8 cellular contexts compared by ENCODE assay signal in the genomic region with DNA sequence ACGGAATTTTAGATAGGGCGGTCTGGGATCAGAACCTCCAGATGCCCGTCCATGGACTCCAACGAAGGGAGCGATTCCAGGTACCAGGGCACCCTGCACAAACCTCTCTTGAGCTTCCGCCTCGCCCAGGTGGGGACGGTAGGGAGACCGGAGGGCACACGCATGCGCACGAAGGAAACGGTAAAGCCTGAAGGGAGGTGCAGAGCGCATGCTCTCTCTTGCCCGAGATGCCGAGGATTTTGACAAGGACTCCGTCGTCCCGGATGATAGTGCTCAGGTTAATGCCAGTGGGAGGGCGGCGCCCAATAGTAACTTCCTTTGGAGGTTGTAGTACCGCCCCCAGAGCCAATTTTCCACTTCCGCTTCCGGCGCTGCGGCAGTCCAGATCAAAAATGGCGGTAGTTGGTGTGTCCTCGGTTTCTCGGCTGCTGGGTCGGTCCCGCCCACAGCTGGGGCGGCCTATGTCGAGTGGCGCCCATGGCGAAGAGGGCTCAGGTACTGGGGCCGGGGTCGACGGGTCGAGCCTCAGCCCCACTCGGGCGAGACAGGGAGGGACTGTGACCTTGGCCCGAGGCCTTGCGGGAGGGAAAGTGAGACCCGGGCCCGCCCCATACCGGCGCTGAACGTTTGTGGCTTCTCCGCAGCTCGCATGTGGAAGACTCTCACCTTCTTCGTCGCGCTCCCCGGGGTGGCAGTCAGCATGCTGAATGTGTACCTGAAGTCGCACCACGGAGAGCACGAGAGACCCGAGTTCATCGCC. TPM values are rescaled to one million over a fixed set of nuclear protein-coding genes. Genes with fewer than 3 reads are reported as not detected.
DNase-seq lines count a peak whose midpoint lies in the region; ATAC-seq and TF ChIP-seq lines count a peak whose summit lies in the region.

A gene (plus strand): TSS at position 379 of the 760 bp plus-strand sequence. CDS start 14 bp downstream, at position 393.

- peaks cover 0 to 20% (median 3%) of the 10 kb centered on the region in 4 donors for H3K4me1 ChIP-seq in right lobe of liver

- DNase-seq in CD4-positive, alpha-beta T cell = peak; percentile 91 to 98 (median 95)
- DNase-seq in NCI-H82 (lab: John Stamatoyannopoulos, UW) = peak; percentile 100
- peak; percentile 98 to 99 for DNase-seq in activated CD4-positive, alpha-beta T cell treated with anti-CD3 and anti-CD28 coated beads, Interleukin-2, amount 50 U/mL, for 48 hours
- DNase-seq in dorsolateral prefrontal cortex = peak; percentile 87 to 97 (median 96)
- DNase-seq in right lobe of liver = peak; percentile 96 to 98 (median 98)
- peak; percentile 93 to 99 for DNase-seq in stimulated activated CD4-positive, alpha-beta T cell treated with anti-CD3 and anti-CD28 coated beads, Interleukin-4, amount 100 ng/mL, for 4 hours

- intact Hi-C loops in CD4-positive, alpha-beta T cell (cut with DNase I, micrococcal nuclease) = loop anchor here (2.0 to 10.0 kb wide), 7 partner anchors 59 to 249 kb away; a partner anchor contains a TSS
- intact Hi-C loops in dorsolateral prefrontal cortex (cut with DNase I) = loop anchor here (5.0 to 10.0 kb wide), 4 partner anchors 59 to 577 kb away; a partner anchor contains a TSS
- intact Hi-C loops in right lobe of liver (cut with DNase I) = no loop called here

- H3K4me1 Mint-ChIP-seq in CD4-positive, alpha-beta T cell (ENCODE audit: low read depth) = peaks cover 31% of the 10 kb centered on the region

- peaks cover 0 to 26% (median 7%) of the 10 kb centered on the region in 4 donors for H3K36me3 ChIP-seq in right lobe of liver

- no peaks in the 10 kb centered on the region for H3K9me3 ChIP-seq in CD4-positive, alpha-beta T cell (ENCODE audit: control insufficient read depth, low read length)
- no peaks in the 10 kb centered on the region for H3K9me3 ChIP-seq in right lobe of liver

- H3K27ac ChIP-seq in CD4-positive, alpha-beta T cell (ENCODE audit: low read depth, low read length) = peak within 1 kb of the TSS; percentile 69
- H3K27ac ChIP-seq in dorsolateral prefrontal cortex = peak within 1 kb of the TSS; percentile 40 to 93 (median 85)
- H3K27ac ChIP-seq in right lobe of liver = peak within 1 kb of the TSS; percentile 19 to 80 (median 64)

- H3K27me3 Mint-ChIP-seq in CD4-positive, alpha-beta T cell = no peaks in the 10 kb centered on the region

- no peaks in the 10 kb centered on the region for H3K9me3 Mint-ChIP-seq in CD4-positive, alpha-beta T cell

- no peak for TF ChIP-seq CTCF in CD4-positive, alpha-beta T cell (IDR thresholded peaks at IDR 0.05)
- TF ChIP-seq CTCF in dorsolateral prefrontal cortex (IDR thresholded peaks at IDR 0.05 in 54 of 56, conservative IDR thresholded peaks at IDR 0.05 in 2 of 56; ENCODE audit: low read depth in 1 of 56, partially characterized antibody in 56 of 56) (peak in 42 of 56 donors; percentile 10 to 67 (median 41)), right lobe of liver (IDR thresholded peaks at IDR 0.05) (no peak)

- WGBS in right lobe of liver (ENCODE audit: insufficient coverage, low coverage, low lambda C conversion rate, missing lambda C conversion rate) = 0% methylated on average over 26 of the region's 59 CpGs

- CTCF ChIA-PET in CD4-positive, alpha-beta T cell (lab: Charles Lee) = interaction anchor here (0.7 to 2.0 kb wide), 7 partner anchors 15 to 136 kb away, joined by 3 to 13 read pairs (median 5); a partner anchor contains a TSS

- POLR2A ChIA-PET in CD4-positive, alpha-beta T cell (lab: Charles Lee) = interaction anchor here (0.7 to 2.1 kb wide), 9 partner anchors 9 to 237 kb away, joined by 3 to 14 read pairs (median 9); a partner anchor contains a TSS

- peak; percentile 56 for TF ChIP-seq POLR2A in right lobe of liver (IDR thresholded peaks at IDR 0.05)

- H3K4me3 ChIP-seq in dorsolateral prefrontal cortex (peak within 1 kb of the TSS; percentile 64 to 98 (median 88)), right lobe of liver (peak within 1 kb of the TSS; percentile 74 to 99 (median 98))

- H3K27ac Mint-ChIP-seq in CD4-positive, alpha-beta T cell = peak within 1 kb of the TSS; percentile 94

- peak; percentile 94 for ATAC-seq in CD4-positive, alpha-beta T cell (ENCODE audit: poor library complexity)
- ATAC-seq in GM19397 (IDR thresholded peaks at IDR 0.05; ENCODE audit: unreplicated experiment) (peak; percentile 96), HG03571 (IDR thresholded peaks at IDR 0.05; ENCODE audit: unreplicated experiment) (peak; percentile 89), right lobe of liver (peak; percentile 98 to 99 (median 98))

- H3K36me3 Mint-ChIP-seq in CD4-positive, alpha-beta T cell (ENCODE audit: low read depth) = peaks cover 37% of the 10 kb centered on the region

- peak within 1 kb of the TSS; percentile 97 for H3K4me3 Mint-ChIP-seq in CD4-positive, alpha-beta T cell

- no peaks in the 10 kb centered on the region for H3K27me3 ChIP-seq in CD4-positive, alpha-beta T cell (ENCODE audit: control insufficient read depth, insufficient read depth, low read length)
- H3K27me3 ChIP-seq in dorsolateral prefrontal cortex (no peaks in the 10 kb centered on the region), right lobe of liver (no peaks in the 10 kb centered on the region)

RNA-seq across cellular contexts. Expression of the gene that starts here (rescaled TPM):
- 100 to 1,000 TPM; 112 to 116 TPM for total RNA-seq in CD4-positive, alpha-beta T cell
- total RNA-seq in dorsolateral prefrontal cortex (100 to 1,000 TPM; 341 to 794 (median 594) TPM), right lobe of liver (100 to 1,000 TPM; 229 to 625 (median 292) TPM)

Comparison
In these comparisons a context has a peak if more than half of its experiments do, and no peak if none do; other contexts are left out.
1. Peak in every context shown above with its lines: DNase-seq, ATAC-seq, H3K4me3 ChIP-seq and H3K27ac ChIP-seq.
2. CTCF ChIP-seq: peak in dorsolateral prefrontal cortex (42 of 56); none in CD4-positive, alpha-beta T cell (single experiment) and right lobe of liver (0 of 4).
3. intact Hi-C loops: an anchor here in CD4-positive, alpha-beta T cell (2.0 to 10.0 kb wide) and dorsolateral prefrontal cortex (5.0 to 10.0 kb wide); none called in right lobe of liver.